In genomic region chr13:85828094-85828684, GRCh38 we compare ENCODE assay signal across 8 cellular contexts. TPM values are rescaled to one million over a fixed set of nuclear protein-coding genes. Genes with fewer than 3 reads are reported as not detected.
DNase-seq lines count a peak whose midpoint lies in the region; ATAC-seq, FAIRE-seq and TF ChIP-seq lines count a peak whose summit lies in the region.

No MANE protein-coding gene starts in this region.

- H3K27ac ChIP-seq in adrenal gland (no peak overlapping the region), HepG2 (ENCODE audit: extremely low read length, insufficient read depth, low read length) (no peak overlapping the region)

- TF ChIP-seq POLR2A in adrenal gland (IDR thresholded peaks at IDR 0.05) = no peak
- TF ChIP-seq POLR2A in HepG2 (IDR thresholded peaks at IDR 0.05; ENCODE audit: insufficient read depth in 1 of 2, low read depth in 2 of 2, low read length in 2 of 2) = no peak

- no peaks in the 10 kb centered on the region for H3K79me2 ChIP-seq in HepG2 (ENCODE audit: insufficient read depth, low read length)

- no peak overlapping the region for H3K4me2 ChIP-seq in HepG2 (ENCODE audit: low read depth, low read length)

- no peak overlapping the region for H3K4me3 ChIP-seq in adrenal gland
- no peak overlapping the region for H3K4me3 ChIP-seq in HepG2 (replicated peaks in 1 of 3; ENCODE audit: insufficient read depth in 1 of 3, low read depth in 2 of 3, low read length in 3 of 3)

- H3K9me3 ChIP-seq in adrenal gland (replicated peaks in 1 of 3) (no peaks in the 10 kb centered on the region), HepG2 (ENCODE audit: low read length) (no peaks in the 10 kb centered on the region)

- BruUV-seq in HepG2 (replicated peaks; lab: Mats Ljungman, UMichigan) = no TSS peak

- no peaks in the 10 kb centered on the region for H4K20me1 ChIP-seq in HepG2 (ENCODE audit: insufficient read depth, low read length)

- CTCF ChIA-PET in HepG2 (lab: Yijun Ruan, JAX; ENCODE audit: low intra/inter-chr PET ratio, low total read pairs) = interaction anchor here (0.7 to 2.5 kb wide), 2 partner anchors 911 to 932 kb away, joined by 3 to 21 read pairs; no protein-coding TSS in a partner anchor

- no peak for TF ChIP-seq EP300 in HepG2 (IDR thresholded peaks at IDR 0.05; ENCODE audit: low read depth in 2 of 2, low read length in 2 of 2)
- TF ChIP-seq EP300 in HepG2 (CRISPR knock-in tag; IDR thresholded peaks at IDR 0.05; ENCODE audit: borderline replicate concordance) = no peak

- ATAC-seq in HG03442 (IDR thresholded peaks at IDR 0.05; ENCODE audit: unreplicated experiment) (peak; percentile 67), HepG2 (no peak)

- H3K9ac ChIP-seq in HepG2 (ENCODE audit: insufficient read depth, low read depth, low read length) = no peak overlapping the region

- TF ChIP-seq CTCF in adrenal gland (IDR thresholded peaks at IDR 0.05) = peak; percentile 29 to 67 (median 45)
- TF ChIP-seq CTCF in HepG2 (CRISPR knock-in tag; IDR thresholded peaks at IDR 0.05) = peak; percentile 34

- H3K4me1 ChIP-seq in adrenal gland (replicated peaks in 1 of 2) = peaks cover 0 to 9% of the 10 kb centered on the region in 2 donors
- no peaks in the 10 kb centered on the region for H3K4me1 ChIP-seq in HepG2 (ENCODE audit: insufficient read depth, low read length)

- WGBS in adrenal gland, 4 donors = 44 to 48% (median 46%) methylated on average over 2 of the region's 2 CpGs
- WGBS in HepG2 (ENCODE audit: low lambda C conversion rate) = 3% methylated on average over 2 of the region's 2 CpGs

- H2AFZ ChIP-seq in HepG2 (ENCODE audit: low read length) = no peak overlapping the region

- POLR2A ChIA-PET in HepG2 (lab: Yijun Ruan, JAX) = no interaction called here

- no peaks in the 10 kb centered on the region for H3K36me3 ChIP-seq in adrenal gland (replicated peaks in 1 of 2)
- H3K36me3 ChIP-seq in HepG2 (replicated peaks in 1 of 2; ENCODE audit: control insufficient read depth in 1 of 2, insufficient read depth in 2 of 2, low read length in 2 of 2) = no peaks in the 10 kb centered on the region

- DNase-seq in SIG-M5 treated with dmso at 0.1 percent for 504 hours (lab: John Stamatoyannopoulos, UW; ENCODE audit: unreplicated experiment) (peak; percentile 7), SIG-M5 (lab: John Stamatoyannopoulos, UW) (no peak), adrenal gland (peak in 1 of 7 donors; percentile 2), HepG2 (ENCODE audit: low spot score) (peak; percentile 6), NCI-H2081 treated with DMSO at 0.1 percent for 48 hours (lab: John Stamatoyannopoulos, UW) (no peak)
- DNase-seq in activated T-cell treated with anti-CD3 and anti-CD28 coated beads, Interleukin-2, amount 50 U/mL, for 1 hour = no peak
- no peak for DNase-seq in activated CD4-positive, alpha-beta T cell treated with anti-CD3 and anti-CD28 coated beads, Interleukin-2, amount 50 U/mL, for 48 hours

- no peak for TF ChIP-seq RAD21 in HepG2 (CRISPR knock-in tag; IDR thresholded peaks at IDR 0.05)

- intact Hi-C loops in adrenal gland (cut with DNase I) (no loop called here), HepG2 (cut with micrococcal nuclease; ENCODE audit: unreplicated experiment) (loop anchor here (1.0 to 5.0 kb wide), 2 partner anchors 911 to 932 kb away; no protein-coding TSS in a partner anchor)

- FAIRE-seq in HepG2 (lab: Jason Lieb, UNC) = no peak

- in situ Hi-C loops in HepG2 (cut with HindIII; ENCODE audit: extremely low pct_ligation_motif_present, low pct_unique_long_range_greater_than_20kb) = no loop called here

- H3K27me3 ChIP-seq in adrenal gland (no peaks in the 10 kb centered on the region), HepG2 (ENCODE audit: control insufficient read depth in 1 of 2, insufficient read depth in 2 of 2, low read length in 2 of 2) (no peaks in the 10 kb centered on the region)

TF ChIP-seq in HepG2, 621 proteins besides CTCF, POLR2A, EP300 and RAD21:
- TF ChIP-seq RFX3 (CRISPR knock-in tag; IDR thresholded peaks at IDR 0.05) = no peak

RNA-seq across cellular contexts. Expression of gene SLITRK6, which starts 29.0 kb away (rescaled TPM):
- total RNA-seq in adrenal gland = 1 to 10 TPM in 1 of 8 donors, under 1 TPM in 7; 0.10 to 1.0 (median 0.40) TPM
- under 1 TPM; 0.10 to 0.48 (median 0.13) TPM for polyA plus RNA-seq in adrenal gland
- not detected in 2 replicates for total RNA-seq in HepG2 (2016; rRNA removed; fragmentation: Illumina TruSeq; extraction: Trizol)
- total RNA-seq in HepG2 (2016; cell fraction: cytosol; rRNA removed; fragmentation: Illumina TruSeq; extraction: Trizol; ENCODE audit: low read depth) = not detected in 2 replicates
- not detected in 2 replicates for total RNA-seq in HepG2 (2016; cell fraction: insoluble cytoplasmic fraction; rRNA removed; fragmentation: Illumina TruSeq; extraction: Trizol)
- total RNA-seq in HepG2 (2016; cell fraction: membrane; rRNA removed; fragmentation: Illumina TruSeq; extraction: Trizol) = not detected in 2 replicates
- total RNA-seq in HepG2 (2016; cell fraction: nucleus; rRNA removed; fragmentation: Illumina TruSeq; extraction: Trizol) = not detected in 2 replicates
- polyA plus RNA-seq in HepG2 (2011; rRNA removed) = not detected in 2 replicates
- not detected in 2 replicates for polyA plus RNA-seq in HepG2 (2011; cell fraction: cytosol; rRNA removed)
- polyA plus RNA-seq in HepG2 (2011; cell fraction: nucleus; rRNA removed) = not detected in 2 replicates
- not detected in 2 replicates for polyA plus RNA-seq in HepG2 (2012)
- polyA plus RNA-seq in HepG2 (2016; cell fraction: cytosol; fragmentation: Illumina TruSeq; extraction: Trizol; ENCODE audit: low read depth) = not detected in 2 replicates
- not detected in 2 replicates for polyA plus RNA-seq in HepG2 (2016; cell fraction: insoluble cytoplasmic fraction; fragmentation: Illumina TruSeq; extraction: Trizol; ENCODE audit: low read depth)
- polyA plus RNA-seq in HepG2 (2016; cell fraction: membrane; fragmentation: Illumina TruSeq; extraction: Trizol; ENCODE audit: low read depth) = not detected in 2 replicates
- not detected in 2 replicates for polyA plus RNA-seq in HepG2 (2016; cell fraction: nucleus; fragmentation: Illumina TruSeq; extraction: Trizol; ENCODE audit: insufficient read depth, low read depth)
- not detected in 2 replicates for polyA minus RNA-seq in HepG2 (2011; rRNA and poly(A)+ RNA removed; ENCODE audit: low replicate concordance)
- not detected in 2 replicates for polyA minus RNA-seq in HepG2 (2011; cell fraction: cytosol; rRNA and poly(A)+ RNA removed)
- not detected in 2 replicates for polyA minus RNA-seq in HepG2 (2011; cell fraction: nucleus; rRNA and poly(A)+ RNA removed)

Comparison
In these comparisons a context has a peak if more than half of its experiments do, and no peak if none do; other contexts are left out.
1. DNase-seq: peak in SIG-M5 treated with dmso at 0.1 percent for 504 hours (single experiment) and HepG2 (single experiment); none in SIG-M5 (single experiment), NCI-H2081 treated with DMSO at 0.1 percent for 48 hours (single experiment), activated T-cell treated with anti-CD3 and anti-CD28 coated beads, Interleukin-2, amount 50 U/mL, for 1 hour (single experiment) and activated CD4-positive, alpha-beta T cell treated with anti-CD3 and anti-CD28 coated beads, Interleukin-2, amount 50 U/mL, for 48 hours (0 of 2).